14 cellular contexts compared by ENCODE assay signal in genomic region chr21:33162436-33162921, GRCh38.
"Had no signal": no experiment of that assay in that cellular context is flagged by ENCODE, and none has a peak within 500 bp of the region (broad histone marks: within the 10 kb centered on the region; RNA-seq: fewer than 3 reads in every experiment).

No MANE protein-coding gene starts in this region.

- H3K27ac ChIP-seq: cardiac muscle cell, left lung, ovary, skin epidermis, tibial artery had no signal

- H3K4me1 Mint-ChIP-seq: activated CD4-positive, alpha-beta T cell treated with anti-CD3 and anti-CD28 coated beads for 36 hours; activated naive CD8-positive, alpha-beta T cell treated with anti-CD3 and anti-CD28 coated beads, Interleukin-2, amount 10 ng/mL, durations not matched to agents 7 days and 5 days; T-cell had no signal

- H3K4me3 ChIP-seq: cardiac muscle cell, left lung, ovary, skin epidermis, tibial artery had no signal

- H3K27me3 ChIP-seq: cardiac muscle cell, ovary had no signal

- H3K4me1 ChIP-seq: left lung had no signal

- H3K9me3 Mint-ChIP-seq: activated naive CD8-positive, alpha-beta T cell treated with anti-CD3 and anti-CD28 coated beads, Interleukin-2, amount 10 ng/mL, durations not matched to agents 7 days and 5 days had no signal

- H3K36me3 Mint-ChIP-seq: activated naive CD8-positive, alpha-beta T cell treated with anti-CD3 and anti-CD28 coated beads, Interleukin-2, amount 10 ng/mL, durations not matched to agents 7 days and 5 days had no signal

- H3K36me3 ChIP-seq: cardiac muscle cell, left lung, ovary, tibial artery had no signal

- H3K27ac Mint-ChIP-seq: activated CD4-positive, alpha-beta T cell treated with anti-CD3 and anti-CD28 coated beads for 36 hours; activated CD8-positive, alpha-beta T cell treated with anti-CD3 and anti-CD28 coated beads, Interleukin-2, amount 10 ng/mL, durations not matched to agents 7 days and 5 days; activated naive CD8-positive, alpha-beta T cell treated with anti-CD3 and anti-CD28 coated beads, Interleukin-2, amount 10 ng/mL, durations not matched to agents 7 days and 5 days; nephron progenitor cell; T-cell had no signal

- DNase-seq: activated CD4-positive, alpha-beta T cell treated with anti-CD3 and anti-CD28 coated beads for 36 hours; activated CD8-positive, alpha-beta memory T cell treated with anti-CD3 and anti-CD28 coated beads, Interleukin-2, amount 50 U/mL, for 48 hours; activated CD8-positive, alpha-beta T cell treated with anti-CD3 and anti-CD28 coated beads, Interleukin-2, amount 10 ng/mL, durations not matched to agents 7 days and 5 days; activated naive CD8-positive, alpha-beta T cell treated with anti-CD3 and anti-CD28 coated beads, Interleukin-2, amount 10 ng/mL, durations not matched to agents 7 days and 5 days; cortex of kidney; left lung; mesenchymal stem cell; nephron progenitor cell; ovary; T-cell; T1000; tibial artery had no signal

- H3K4me3 Mint-ChIP-seq: activated CD4-positive, alpha-beta T cell treated with anti-CD3 and anti-CD28 coated beads for 36 hours; activated CD8-positive, alpha-beta T cell treated with anti-CD3 and anti-CD28 coated beads, Interleukin-2, amount 10 ng/mL, durations not matched to agents 7 days and 5 days; activated naive CD8-positive, alpha-beta T cell treated with anti-CD3 and anti-CD28 coated beads, Interleukin-2, amount 10 ng/mL, durations not matched to agents 7 days and 5 days; nephron progenitor cell; T-cell had no signal
